In genomic region chr2:239132156-239132709, GRCh38 we compare ENCODE assay signal across 1 cellular context.
TF ChIP-seq lines count a peak whose summit lies in the region.

No MANE protein-coding gene starts in this region.

TF ChIP-seq in GM23338, 12 proteins besides CTCF, POLR2A, EP300 and RAD21 (continued from another document):
- TF ChIP-seq, protein P1, sequence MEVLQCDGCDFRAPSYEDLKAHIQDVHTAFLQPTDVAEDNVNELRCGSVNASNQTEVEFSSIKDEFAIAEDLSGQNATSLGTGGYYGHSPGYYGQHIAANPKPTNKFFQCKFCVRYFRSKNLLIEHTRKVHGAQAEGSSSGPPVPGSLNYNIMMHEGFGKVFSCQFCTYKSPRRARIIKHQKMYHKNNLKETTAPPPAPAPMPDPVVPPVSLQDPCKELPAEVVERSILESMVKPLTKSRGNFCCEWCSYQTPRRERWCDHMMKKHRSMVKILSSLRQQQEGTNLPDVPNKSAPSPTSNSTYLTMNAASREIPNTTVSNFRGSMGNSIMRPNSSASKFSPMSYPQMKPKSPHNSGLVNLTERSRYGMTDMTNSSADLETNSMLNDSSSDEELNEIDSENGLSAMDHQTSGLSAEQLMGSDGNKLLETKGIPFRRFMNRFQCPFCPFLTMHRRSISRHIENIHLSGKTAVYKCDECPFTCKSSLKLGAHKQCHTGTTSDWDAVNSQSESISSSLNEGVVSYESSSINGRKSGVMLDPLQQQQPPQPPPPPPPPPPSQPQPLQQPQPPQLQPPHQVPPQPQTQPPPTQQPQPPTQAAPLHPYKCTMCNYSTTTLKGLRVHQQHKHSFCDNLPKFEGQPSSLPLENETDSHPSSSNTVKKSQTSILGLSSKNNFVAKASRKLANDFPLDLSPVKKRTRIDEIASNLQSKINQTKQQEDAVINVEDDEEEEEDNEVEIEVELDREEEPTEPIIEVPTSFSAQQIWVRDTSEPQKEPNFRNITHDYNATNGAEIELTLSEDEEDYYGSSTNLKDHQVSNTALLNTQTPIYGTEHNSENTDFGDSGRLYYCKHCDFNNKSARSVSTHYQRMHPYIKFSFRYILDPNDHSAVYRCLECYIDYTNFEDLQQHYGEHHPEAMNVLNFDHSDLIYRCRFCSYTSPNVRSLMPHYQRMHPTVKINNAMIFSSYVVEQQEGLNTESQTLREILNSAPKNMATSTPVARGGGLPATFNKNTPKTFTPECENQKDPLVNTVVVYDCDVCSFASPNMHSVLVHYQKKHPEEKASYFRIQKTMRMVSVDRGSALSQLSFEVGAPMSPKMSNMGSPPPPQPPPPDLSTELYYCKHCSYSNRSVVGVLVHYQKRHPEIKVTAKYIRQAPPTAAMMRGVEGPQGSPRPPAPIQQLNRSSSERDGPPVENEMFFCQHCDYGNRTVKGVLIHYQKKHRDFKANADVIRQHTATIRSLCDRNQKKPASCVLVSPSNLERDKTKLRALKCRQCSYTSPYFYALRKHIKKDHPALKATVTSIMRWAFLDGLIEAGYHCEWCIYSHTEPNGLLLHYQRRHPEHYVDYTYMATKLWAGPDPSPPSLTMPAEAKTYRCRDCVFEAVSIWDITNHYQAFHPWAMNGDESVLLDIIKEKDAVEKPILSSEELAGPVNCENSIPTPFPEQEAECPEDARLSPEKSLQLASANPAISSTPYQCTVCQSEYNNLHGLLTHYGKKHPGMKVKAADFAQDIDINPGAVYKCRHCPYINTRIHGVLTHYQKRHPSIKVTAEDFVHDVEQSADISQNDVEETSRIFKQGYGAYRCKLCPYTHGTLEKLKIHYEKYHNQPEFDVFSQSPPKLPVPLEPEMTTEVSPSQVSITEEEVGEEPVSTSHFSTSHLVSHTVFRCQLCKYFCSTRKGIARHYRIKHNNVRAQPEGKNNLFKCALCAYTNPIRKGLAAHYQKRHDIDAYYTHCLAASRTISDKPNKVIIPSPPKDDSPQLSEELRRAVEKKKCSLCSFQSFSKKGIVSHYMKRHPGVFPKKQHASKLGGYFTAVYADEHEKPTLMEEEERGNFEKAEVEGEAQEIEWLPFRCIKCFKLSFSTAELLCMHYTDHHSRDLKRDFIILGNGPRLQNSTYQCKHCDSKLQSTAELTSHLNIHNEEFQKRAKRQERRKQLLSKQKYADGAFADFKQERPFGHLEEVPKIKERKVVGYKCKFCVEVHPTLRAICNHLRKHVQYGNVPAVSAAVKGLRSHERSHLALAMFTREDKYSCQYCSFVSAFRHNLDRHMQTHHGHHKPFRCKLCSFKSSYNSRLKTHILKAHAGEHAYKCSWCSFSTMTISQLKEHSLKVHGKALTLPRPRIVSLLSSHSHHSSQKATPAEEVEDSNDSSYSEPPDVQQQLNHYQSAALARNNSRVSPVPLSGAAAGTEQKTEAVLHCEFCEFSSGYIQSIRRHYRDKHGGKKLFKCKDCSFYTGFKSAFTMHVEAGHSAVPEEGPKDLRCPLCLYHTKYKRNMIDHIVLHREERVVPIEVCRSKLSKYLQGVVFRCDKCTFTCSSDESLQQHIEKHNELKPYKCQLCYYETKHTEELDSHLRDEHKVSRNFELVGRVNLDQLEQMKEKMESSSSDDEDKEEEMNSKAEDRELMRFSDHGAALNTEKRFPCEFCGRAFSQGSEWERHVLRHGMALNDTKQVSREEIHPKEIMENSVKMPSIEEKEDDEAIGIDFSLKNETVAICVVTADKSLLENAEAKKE (CRISPR knock-in tag; IDR thresholded peaks at IDR 0.05): no peak
- TF ChIP-seq NANOG (IDR thresholded peaks at IDR 0.05; ENCODE audit: borderline replicate concordance): no peak
- TF ChIP-seq REST (IDR thresholded peaks at IDR 0.05; ENCODE audit: unreplicated experiment): no peak
- no peak for TF ChIP-seq EZH2phosphoT487 (IDR thresholded peaks at IDR 0.05; ENCODE audit: unreplicated experiment)
- TF ChIP-seq CREB1 (CRISPR knock-in tag; IDR thresholded peaks at IDR 0.05; ENCODE audit: low read depth): no peak
- TF ChIP-seq POLR2AphosphoS5 (IDR thresholded peaks at IDR 0.05; ENCODE audit: low read depth): no peak
- TF ChIP-seq EZH2 (IDR thresholded peaks at IDR 0.05; ENCODE audit: low read depth, unreplicated experiment): no peak
